28 cellular contexts compared by ENCODE assay signal in the genomic region with DNA sequence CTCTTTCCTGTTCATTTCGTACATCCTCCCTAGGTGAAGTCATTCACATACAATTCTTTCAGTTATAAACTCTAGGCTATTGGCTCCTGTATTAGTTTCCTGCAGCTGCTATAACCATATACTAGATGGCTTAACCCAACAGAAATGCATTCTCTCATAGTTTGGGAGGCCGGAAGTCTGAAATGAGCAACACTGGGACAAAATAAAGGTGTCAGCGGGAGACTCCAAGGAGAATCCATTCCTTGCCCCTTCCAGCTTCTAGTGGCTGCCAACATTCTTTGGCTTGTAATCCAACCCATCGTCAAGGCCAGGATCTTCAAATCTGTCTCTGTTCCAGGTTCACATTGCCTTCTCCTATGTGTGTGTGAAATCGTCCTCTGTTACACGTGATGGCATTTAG.
A peak's percentile ranks its signal among the peaks of the same experiment; 100 is the strongest.
DNase-seq lines count a peak whose midpoint lies in the region; ATAC-seq and TF ChIP-seq lines count a peak whose summit lies in the region.
"Had no signal": no experiment of that assay in that cellular context is flagged by ENCODE, and none has a peak within 500 bp of the region (broad histone marks: within the 10 kb centered on the region; RNA-seq: fewer than 3 reads in every experiment).

No MANE protein-coding gene starts in this region.

- intact Hi-C loops in psoas muscle (cut with DNase I) = no loop called here

- 9 to 23% (median 18%) methylated on average over 6 of the region's 6 CpGs for WGBS in psoas muscle, 3 donors

- H3K4me3 Mint-ChIP-seq in effector memory CD8-positive, alpha-beta T cell = no peak overlapping the region
- H3K4me3 Mint-ChIP-seq: activated CD8-positive, alpha-beta memory T cell treated with anti-CD3 and anti-CD28 coated beads, Interleukin-2, amount 10 ng/mL, durations not matched to agents 7 days and 5 days; activated naive CD4-positive, alpha-beta T cell treated with anti-CD3 and anti-CD28 coated beads for 36 hours; CD14-positive monocyte; endodermal cell; immature natural killer cell; naive thymus-derived CD8-positive, alpha-beta T cell; WTC11 had no signal

- H3K27ac Mint-ChIP-seq in effector memory CD8-positive, alpha-beta T cell = no peak overlapping the region
- H3K27ac Mint-ChIP-seq: activated CD8-positive, alpha-beta memory T cell treated with anti-CD3 and anti-CD28 coated beads, Interleukin-2, amount 10 ng/mL, durations not matched to agents 7 days and 5 days; activated naive CD4-positive, alpha-beta T cell treated with anti-CD3 and anti-CD28 coated beads for 36 hours; CD14-positive monocyte; endodermal cell; WTC11 had no signal

- H3K27me3 ChIP-seq in Karpas-422 (ENCODE audit: low read length) = no peaks in the 10 kb centered on the region
- no peaks in the 10 kb centered on the region for H3K27me3 ChIP-seq in psoas muscle (ENCODE audit: insufficient read depth in 3 of 3, low read length in 2 of 3)
- H3K27me3 ChIP-seq: transverse colon had no signal

- no peak overlapping the region for H3K9ac ChIP-seq in Karpas-422 (ENCODE audit: low read length)

- TF ChIP-seq CTCF in AG10803 (conservative IDR thresholded peaks at IDR 0.05; ENCODE audit: low read length) (no peak), fibroblast of the aortic adventitia (IDR thresholded peaks at IDR 0.05; ENCODE audit: insufficient read depth, low read length) (no peak), psoas muscle (IDR thresholded peaks at IDR 0.05) (no peak)

- no peaks in the 10 kb centered on the region for H3K36me3 ChIP-seq in Karpas-422 (ENCODE audit: insufficient read depth, low read length)
- H3K36me3 ChIP-seq in psoas muscle (ENCODE audit: insufficient read depth in 1 of 2, low read depth in 1 of 2) = no peaks in the 10 kb centered on the region
- H3K36me3 ChIP-seq: transverse colon had no signal

- H3K79me2 ChIP-seq in Karpas-422 (ENCODE audit: low read length) = peaks cover 87% of the 10 kb centered on the region

- H3K27me3 Mint-ChIP-seq in effector memory CD8-positive, alpha-beta T cell = no peaks in the 10 kb centered on the region
- H3K27me3 Mint-ChIP-seq: activated CD8-positive, alpha-beta memory T cell treated with anti-CD3 and anti-CD28 coated beads, Interleukin-2, amount 10 ng/mL, durations not matched to agents 7 days and 5 days; naive thymus-derived CD8-positive, alpha-beta T cell had no signal

- H2AFZ ChIP-seq in Karpas-422 (ENCODE audit: low read length) = no peak overlapping the region

- H3K4me3 ChIP-seq in AG10803 (ENCODE audit: low read length) (no peak overlapping the region), Karpas-422 (ENCODE audit: low read length) (no peak overlapping the region), fibroblast of the aortic adventitia (ENCODE audit: low read depth, low read length) (no peak overlapping the region), psoas muscle (no peak overlapping the region)
- H3K4me3 ChIP-seq: transverse colon had no signal

- H3K27ac ChIP-seq in Karpas-422 (ENCODE audit: low read length) (peak overlapping the region; percentile 78), psoas muscle (peak overlapping the region; percentile 27)

- peak; percentile 69 to 83 (median 76) for ATAC-seq in psoas muscle
- ATAC-seq in effector memory CD8-positive, alpha-beta T cell (replicated peaks) = no peak
- ATAC-seq: activated CD8-positive, alpha-beta memory T cell treated with anti-CD3 and anti-CD28 coated beads, Interleukin-2, amount 10 ng/mL, durations not matched to agents 7 days and 5 days; esophagus mucosa; WTC11 had no signal

- H4K20me1 ChIP-seq in Karpas-422 (ENCODE audit: insufficient read depth, low read depth, low read length) = no peaks in the 10 kb centered on the region

- peak overlapping the region; percentile 61 for H3K4me2 ChIP-seq in Karpas-422 (ENCODE audit: low read depth, low read length, poor library complexity, severe bottlenecking)

- DNase-seq in AG10803 (ENCODE audit: low read depth) = peak; percentile 47
- DNase-seq in Karpas-422 = no peak
- peak; percentile 61 for DNase-seq in fibroblast of the aortic adventitia (ENCODE audit: low read depth)
- no peak for DNase-seq in psoas muscle
- DNase-seq in NCI-H2081 treated with DMSO at 0.1 percent for 48 hours (lab: John Stamatoyannopoulos, UW) = no peak
- no peak for DNase-seq in activated gamma-delta T cell treated with Interleukin-2 at 50 U/mL for 16 hours
- no peak for DNase-seq in effector memory CD8-positive, alpha-beta T cell
- DNase-seq: activated CD4-positive, alpha-beta T cell treated with anti-CD3 and anti-CD28 coated beads, Interleukin-2, amount 50 U/mL, for 1 hour; activated CD8-positive, alpha-beta memory T cell treated with anti-CD3 and anti-CD28 coated beads, Interleukin-2, amount 10 ng/mL, durations not matched to agents 7 days and 5 days; activated naive CD4-positive, alpha-beta T cell treated with anti-CD3 and anti-CD28 coated beads for 36 hours; cortex of kidney; DND-41; endodermal cell; foreskin melanocyte; hypothalamus; immature natural killer cell; naive thymus-derived CD8-positive, alpha-beta T cell; NCI-H1694; NCI-H2171 treated with DMSO at 0.1 percent for 48 hours; NCI-H526 treated with DMSO at 0.1 percent for 48 hours; occipital lobe; SHP77 treated with DMSO at 0.1 percent for 48 hours; stimulated activated CD4-positive, alpha-beta T cell treated with anti-CD3 and anti-CD28 coated beads, Interleukin-2, amount 100 ng/mL, for 24 hours; T-helper 9 cell; transverse colon had no signal

- H3K9me3 ChIP-seq in Karpas-422 (ENCODE audit: low read length) (no peaks in the 10 kb centered on the region), psoas muscle (no peaks in the 10 kb centered on the region)
- H3K9me3 ChIP-seq: transverse colon had no signal

- peaks cover 8 to 11% of the 10 kb centered on the region in 2 donors for H3K4me1 Mint-ChIP-seq in effector memory CD8-positive, alpha-beta T cell (ENCODE audit: low read depth in 2 of 2)
- H3K4me1 Mint-ChIP-seq: WTC11 had no signal

- H3K9me2 ChIP-seq in Karpas-422 (replicated peaks; ENCODE audit: insufficient read depth, low read length) = no peaks in the 10 kb centered on the region

- no peaks in the 10 kb centered on the region for H3K9me3 Mint-ChIP-seq in effector memory CD8-positive, alpha-beta T cell
- H3K9me3 Mint-ChIP-seq: activated naive CD4-positive, alpha-beta T cell treated with anti-CD3 and anti-CD28 coated beads for 36 hours; immature natural killer cell had no signal

- no peaks in the 10 kb centered on the region for H3K36me3 Mint-ChIP-seq in effector memory CD8-positive, alpha-beta T cell (ENCODE audit: insufficient read depth)
- H3K36me3 Mint-ChIP-seq: immature natural killer cell had no signal

- H3K4me1 ChIP-seq in Karpas-422 (ENCODE audit: low read length) = peaks cover 33% of the 10 kb centered on the region
- peaks cover 22% of the 10 kb centered on the region for H3K4me1 ChIP-seq in psoas muscle

Comparison
In these comparisons a context has a peak if more than half of its experiments do, and no peak if none do; other contexts are left out.
1. DNase-seq: peak in AG10803 (single experiment) and fibroblast of the aortic adventitia (single experiment); none in Karpas-422 (single experiment), psoas muscle (0 of 2), NCI-H2081 treated with DMSO at 0.1 percent for 48 hours (single experiment), activated gamma-delta T cell treated with Interleukin-2 at 50 U/mL for 16 hours (single experiment) and effector memory CD8-positive, alpha-beta T cell (0 of 3).